ENCODE assay signal across 8 cellular contexts in the genomic region with DNA sequence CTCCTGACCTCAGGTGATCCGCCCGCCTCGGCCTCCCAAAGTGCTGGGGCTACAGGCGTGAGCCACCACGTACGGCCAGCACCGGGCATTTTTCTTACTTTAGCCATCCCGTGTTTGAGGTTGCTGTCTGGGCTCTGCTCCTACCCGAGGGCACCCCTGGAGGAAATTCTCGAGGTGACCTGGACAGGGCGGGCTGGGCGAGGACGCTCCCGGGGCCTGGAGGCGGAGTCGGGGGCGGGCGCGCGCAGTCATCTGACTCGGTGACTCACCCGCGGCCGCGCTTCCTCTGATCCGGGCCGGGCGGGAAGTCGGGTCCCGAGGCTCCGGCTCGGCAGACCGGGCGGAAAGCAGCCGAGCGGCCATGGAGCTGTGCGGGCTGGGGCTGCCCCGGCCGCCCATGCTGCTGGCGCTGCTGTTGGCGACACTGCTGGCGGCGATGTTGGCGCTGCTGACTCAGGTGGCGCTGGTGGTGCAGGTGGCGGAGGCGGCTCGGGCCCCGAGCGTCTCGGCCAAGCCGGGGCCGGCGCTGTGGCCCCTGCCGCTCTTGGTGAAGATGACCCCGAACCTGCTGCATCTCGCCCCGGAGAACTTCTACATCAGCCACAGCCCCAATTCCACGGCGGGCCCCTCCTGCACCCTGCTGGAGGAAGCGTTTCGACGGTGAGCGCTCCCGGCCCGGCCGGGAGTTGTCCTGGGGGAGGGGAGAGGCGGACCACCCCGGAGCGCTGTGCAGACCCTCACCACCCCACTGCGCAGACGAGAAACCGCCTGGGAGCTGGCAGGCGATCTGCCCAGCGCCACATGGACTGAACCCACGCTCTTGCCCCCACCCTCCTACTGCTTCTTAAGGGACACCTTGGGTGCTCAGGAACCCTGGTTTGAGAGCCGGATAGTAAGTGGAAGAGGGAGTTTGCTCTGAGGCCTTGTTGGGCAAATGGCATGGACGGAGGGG. TPM values are rescaled to one million over a fixed set of nuclear protein-coding genes. Genes with fewer than 3 reads are reported as not detected.
DNase-seq lines count a peak whose midpoint lies in the region; ATAC-seq and TF ChIP-seq lines count a peak whose summit lies in the region.

A gene (plus strand): TSS at position 334 of the 952 bp plus-strand sequence. CDS start 28 bp downstream, at position 362.

- ATAC-seq in GM18499 (IDR thresholded peaks at IDR 0.05; ENCODE audit: insufficient read depth, unreplicated experiment) = peak; percentile 35
- ATAC-seq in HG02885 (IDR thresholded peaks at IDR 0.05; ENCODE audit: poor library complexity, unreplicated experiment) = peak; percentile 85
- ATAC-seq in activated B cell treated with CpG ODN at 0.5 μM for 24 hours (ENCODE audit: low read depth) = peak; percentile 86

- POLR2A ChIA-PET in activated B cell treated with CpG ODN at 0.5 μM for 24 hours (lab: Charles Lee) = interaction anchor here (1.0 to 1.8 kb wide), 3 partner anchors 45 to 1032 kb away, joined by 3 to 12 read pairs (median 4); a partner anchor contains a TSS

- H3K27me3 Mint-ChIP-seq in activated B cell treated with CpG ODN at 0.5 μM for 24 hours = no peaks in the 10 kb centered on the region
- H3K27me3 Mint-ChIP-seq in immature natural killer cell (ENCODE audit: low read depth in 3 of 3) = peaks cover 0 to 12% (median 2%) of the 10 kb centered on the region in 3 donors

- no peak for TF ChIP-seq CTCF in activated B cell treated with CpG ODN at 0.5 μM for 24 hours (IDR thresholded peaks at IDR 0.05)
- no peak for TF ChIP-seq CTCF in cardiac fibroblast (IDR thresholded peaks at IDR 0.05; ENCODE audit: low read depth, low read length)

- H3K4me3 Mint-ChIP-seq in activated B cell treated with CpG ODN at 0.5 μM for 24 hours (peak within 1 kb of the TSS; percentile 81), immature natural killer cell (peak within 1 kb of the TSS; percentile 83 to 89 (median 84))

- H3K4me1 Mint-ChIP-seq in activated B cell treated with CpG ODN at 0.5 μM for 24 hours (peaks cover 18% of the 10 kb centered on the region), immature natural killer cell (peaks cover 24 to 31% of the 10 kb centered on the region in 2 donors)

- CTCF ChIA-PET in activated B cell treated with CpG ODN at 0.5 μM for 24 hours (lab: Charles Lee) = no interaction called here

- DNase-seq in A172 (ENCODE audit: low spot score) (peak; percentile 88), NCI-H2171 treated with DMSO at 0.1 percent for 48 hours (lab: John Stamatoyannopoulos, UW) (peak; percentile 45), activated B cell treated with CpG ODN at 0.5 μM for 24 hours (peak; percentile 77), cardiac fibroblast (ENCODE audit: low read depth in 2 of 2) (peak; percentile 84), immature natural killer cell (peak; percentile 80 to 81 (median 81)), smooth muscle cell of the brain vasculature (ENCODE audit: low read depth, low spot score) (peak; percentile 52)

- H3K9me3 Mint-ChIP-seq in activated B cell treated with CpG ODN at 0.5 μM for 24 hours (no peaks in the 10 kb centered on the region), immature natural killer cell (no peaks in the 10 kb centered on the region)

- H3K27ac Mint-ChIP-seq in activated B cell treated with CpG ODN at 0.5 μM for 24 hours (peak within 1 kb of the TSS; percentile 63), immature natural killer cell (peak within 1 kb of the TSS; percentile 51 to 90 (median 82))

- intact Hi-C loops in activated B cell treated with CpG ODN at 0.5 μM for 24 hours (cut with micrococcal nuclease) = loop anchor here (1.0 to 10.0 kb wide), 8 partner anchors 44 to 1720 kb away; a partner anchor contains a TSS

- peak within 1 kb of the TSS; percentile 80 to 95 for H3K4me3 ChIP-seq in cardiac fibroblast (replicated peaks in 1 of 2; ENCODE audit: low read depth in 2 of 2, low read length in 2 of 2)

- H3K36me3 Mint-ChIP-seq in activated B cell treated with CpG ODN at 0.5 μM for 24 hours (ENCODE audit: low read depth) (peaks cover 12% of the 10 kb centered on the region), immature natural killer cell (peaks cover 0 to 13% (median 0%) of the 10 kb centered on the region in 3 donors)

RNA-seq across cellular contexts. Expression of the gene that starts here (rescaled TPM):
- 438 and 450 TPM in 2 replicates for total RNA-seq in A172 (2014; rRNA removed; shearing (Covaris generic))
- 34.5 and 43.2 TPM in 2 replicates for total RNA-seq in activated B cell treated with CpG ODN at 0.5 μM for 24 hours
- 100 to 1,000 TPM; 122 to 199 (median 128) TPM for polyA plus RNA-seq in immature natural killer cell

Comparison
In these comparisons a context has a peak if more than half of its experiments do, and no peak if none do; other contexts are left out.
1. Peak in every context shown above with its lines: DNase-seq, ATAC-seq and H3K4me3 ChIP-seq.
2. ATAC-seq: peak in every context shown above with its lines; median percentile 86 in activated B cell treated with CpG ODN at 0.5 μM for 24 hours; 85 in HG02885; 35 in GM18499.